In genomic region chr1:212587304-212588136, GRCh38 we compare ENCODE assay signal across 24 cellular contexts. TPM values are rescaled to one million over a fixed set of nuclear protein-coding genes. Genes with fewer than 3 reads are reported as not detected.
DNase-seq lines count a peak whose midpoint lies in the region; ATAC-seq, FAIRE-seq and TF ChIP-seq lines count a peak whose summit lies in the region.
"Had no signal": no experiment of that assay in that cellular context is flagged by ENCODE, and none has a peak within 500 bp of the region (broad histone marks: within the 10 kb centered on the region; RNA-seq: fewer than 3 reads in every experiment).

No MANE protein-coding gene starts in this region.

- H3K9ac ChIP-seq in IMR-90 (ENCODE audit: low read depth, low read length) = no peak overlapping the region
- peak overlapping the region; percentile 36 for H3K9ac ChIP-seq in astrocyte (ENCODE audit: low read length)

- DNase-seq in IMR-90 = peak; percentile 95
- DNase-seq in astrocyte (ENCODE audit: low read depth) = peak; percentile 81
- DNase-seq in fibroblast of the aortic adventitia (ENCODE audit: low read depth) = peak; percentile 63
- DNase-seq in NCI-H2227 treated with DMSO at 0.1 percent for 48 hours (lab: John Stamatoyannopoulos, UW) = no peak
- no peak for DNase-seq in AG08395 (ENCODE audit: low spot score)
- no peak for DNase-seq in suprapubic skin (ENCODE audit: low spot score in 2 of 2)
- DNase-seq: activated CD4-positive, alpha-beta memory T cell treated with anti-CD3 and anti-CD28 coated beads for 36 hours; activated T-cell treated with anti-CD3 and anti-CD28 coated beads for 4 hours; AML-193; amniotic stem cell; DND-41; dorsolateral prefrontal cortex; foreskin melanocyte; GOT3; hippocampal formation; left ventricle myocardium superior; NCI-H1436; sigmoid colon; T1000; testis had no signal

- no peak overlapping the region for H3K27ac ChIP-seq in IMR-90 (ENCODE audit: insufficient read depth, low read length)
- H3K27ac ChIP-seq in astrocyte (ENCODE audit: low read depth, low read length) = peak overlapping the region; percentile 38
- H3K27ac ChIP-seq in suprapubic skin = no peak overlapping the region
- H3K27ac ChIP-seq: dorsolateral prefrontal cortex, sigmoid colon, testis had no signal

- POLR2A ChIA-PET in IMR-90 (lab: Charles Lee; ENCODE audit: unreplicated experiment) = no interaction called here

- no peak overlapping the region for H3K56ac ChIP-seq in IMR-90 (ENCODE audit: extremely low read depth, insufficient read depth, low read length)

- no peak overlapping the region for H3K4ac ChIP-seq in IMR-90 (ENCODE audit: low read depth, low read length)

- H2AFZ ChIP-seq in IMR-90 (replicated peaks; ENCODE audit: low read length, poor library complexity) = peak overlapping the region; percentile 73
- H2AFZ ChIP-seq in astrocyte (ENCODE audit: low read depth, low read length) = no peak overlapping the region

- no peak overlapping the region for H4K5ac ChIP-seq in IMR-90 (ENCODE audit: low read depth, low read length)

- CTCF ChIA-PET in IMR-90 (lab: Yijun Ruan, JAX) = interaction anchor here (1.2 kb wide), 1 partner anchor 110 kb away, joined by 3 read pairs; no protein-coding TSS in a partner anchor

- H3K36me3 ChIP-seq in IMR-90 (ENCODE audit: control insufficient read depth, insufficient read depth, low read length) = no peaks in the 10 kb centered on the region
- H3K36me3 ChIP-seq in astrocyte (ENCODE audit: insufficient read depth, low read length) = no peaks in the 10 kb centered on the region
- no peaks in the 10 kb centered on the region for H3K36me3 ChIP-seq in suprapubic skin
- H3K36me3 ChIP-seq: sigmoid colon had no signal

- no peaks in the 10 kb centered on the region for H3K36me3 Mint-ChIP-seq in astrocyte (ENCODE audit: low read depth, unreplicated experiment)
- H3K36me3 Mint-ChIP-seq: activated CD4-positive, alpha-beta memory T cell treated with anti-CD3 and anti-CD28 coated beads for 36 hours; stimulated activated effector memory CD8-positive, alpha-beta T cell treated with anti-CD3 and anti-CD28 coated beads, Interleukin-12 subunit alpha, Interleukin-12 subunit beta, amount 100 ng/mL, for 72 hours had no signal

- intact Hi-C loops in IMR-90 (cut with micrococcal nuclease) = no loop called here

- no peak for FAIRE-seq in astrocyte (lab: Jason Lieb, UNC)

- H4K20me1 ChIP-seq in IMR-90 (ENCODE audit: insufficient read depth, low read length) = no peaks in the 10 kb centered on the region
- H4K20me1 ChIP-seq in astrocyte (ENCODE audit: insufficient read depth, low read length) = no peaks in the 10 kb centered on the region

- WGBS in IMR-90 (ENCODE audit: extremely low coverage in 2 of 2, insufficient read length in 1 of 2), 2 experiments = no CpG with 5 or more reads among the region's 11 CpGs
- 70% methylated on average over 11 of the region's 11 CpGs for WGBS in suprapubic skin

- no peak for TF ChIP-seq POLR2A in IMR-90 (IDR thresholded peaks at IDR 0.05; ENCODE audit: low read depth, low read length)
- no peak for TF ChIP-seq POLR2A in suprapubic skin (IDR thresholded peaks at IDR 0.05)

- H3K79me1 ChIP-seq in IMR-90 (ENCODE audit: low read depth in 1 of 2, low read length in 2 of 2) = no peaks in the 10 kb centered on the region

- H3K4me1 ChIP-seq in IMR-90 (ENCODE audit: control insufficient read depth, insufficient read depth, low read length) (peaks cover 6% of the 10 kb centered on the region), astrocyte (ENCODE audit: insufficient read depth, low read length) (peaks cover 5% of the 10 kb centered on the region), suprapubic skin (no peaks in the 10 kb centered on the region)
- H3K4me1 ChIP-seq: sigmoid colon, testis had no signal

- no peak overlapping the region for H3K4me3 Mint-ChIP-seq in astrocyte (ENCODE audit: unreplicated experiment)
- H3K4me3 Mint-ChIP-seq: activated CD4-positive, alpha-beta memory T cell treated with anti-CD3 and anti-CD28 coated beads for 36 hours; IgD-negative memory B cell; nephron; stimulated activated effector memory CD8-positive, alpha-beta T cell treated with anti-CD3 and anti-CD28 coated beads, Interleukin-12 subunit alpha, Interleukin-12 subunit beta, amount 100 ng/mL, for 72 hours had no signal

- H2BK120ac ChIP-seq in IMR-90 (ENCODE audit: low read depth, low read length) = no peak overlapping the region

- H4K91ac ChIP-seq in IMR-90 (ENCODE audit: insufficient read depth, low read depth, low read length) = no peak overlapping the region

- H2AK9ac ChIP-seq in IMR-90 (replicated peaks; ENCODE audit: low read depth, low read length, poor library complexity) = no peak overlapping the region

- H3K27ac Mint-ChIP-seq in astrocyte (ENCODE audit: unreplicated experiment) = peak overlapping the region; percentile 92
- H3K27ac Mint-ChIP-seq: activated CD4-positive, alpha-beta memory T cell treated with anti-CD3 and anti-CD28 coated beads for 36 hours; IgD-negative memory B cell; nephron; stimulated activated effector memory CD8-positive, alpha-beta T cell treated with anti-CD3 and anti-CD28 coated beads, Interleukin-12 subunit alpha, Interleukin-12 subunit beta, amount 100 ng/mL, for 72 hours had no signal

- H2BK15ac ChIP-seq in IMR-90 (ENCODE audit: low read depth, low read length) = no peak overlapping the region

- no peak overlapping the region for H2BK5ac ChIP-seq in IMR-90 (ENCODE audit: low read depth, low read length, poor library complexity, severe bottlenecking)

- no peak for TF ChIP-seq EP300 in suprapubic skin (IDR thresholded peaks at IDR 0.05)

- H3K79me2 ChIP-seq in astrocyte (ENCODE audit: insufficient read depth, low read length) = no peaks in the 10 kb centered on the region

- H3K23ac ChIP-seq in IMR-90 (ENCODE audit: low read depth, low read length) = no peak overlapping the region

- TF ChIP-seq CTCF in IMR-90 (conservative IDR thresholded peaks at IDR 0.05; ENCODE audit: low read depth, low read length) (no peak), astrocyte (IDR thresholded peaks at IDR 0.05; ENCODE audit: insufficient read depth, low read depth, low read length) (no peak), fibroblast of the aortic adventitia (IDR thresholded peaks at IDR 0.05; ENCODE audit: insufficient read depth, low read length) (no peak), suprapubic skin (IDR thresholded peaks at IDR 0.05) (no peak)

- no peak overlapping the region for H3K4me3 ChIP-seq in IMR-90 (ENCODE audit: insufficient read depth, low read depth, low read length)
- H3K4me3 ChIP-seq in astrocyte (ENCODE audit: insufficient read depth, low read depth, low read length) = no peak overlapping the region
- H3K4me3 ChIP-seq in fibroblast of the aortic adventitia (ENCODE audit: low read depth, low read length) = no peak overlapping the region
- H3K4me3 ChIP-seq in suprapubic skin = no peak overlapping the region
- H3K4me3 ChIP-seq: dorsolateral prefrontal cortex, sigmoid colon, testis had no signal

- no peaks in the 10 kb centered on the region; the same call in 1 of the 2 replicates for H3K9me1 ChIP-seq in IMR-90 (ENCODE audit: insufficient read depth, low read length)

- no peak overlapping the region; the same call in 1 of the 2 replicates for H2AK5ac ChIP-seq in IMR-90 (ENCODE audit: low read depth, low read length)

- peaks cover 19% of the 10 kb centered on the region for H3K4me1 Mint-ChIP-seq in astrocyte (ENCODE audit: low read depth, unreplicated experiment)
- H3K4me1 Mint-ChIP-seq: IgD-negative memory B cell; stimulated activated effector memory CD8-positive, alpha-beta T cell treated with anti-CD3 and anti-CD28 coated beads, Interleukin-12 subunit alpha, Interleukin-12 subunit beta, amount 100 ng/mL, for 72 hours had no signal

- in situ Hi-C loops in IMR-90 (cut with MboI; ENCODE audit: low sequenced_read_pairs) = no loop called here

- no peaks in the 10 kb centered on the region for H3K27me3 Mint-ChIP-seq in astrocyte (ENCODE audit: low read depth, unreplicated experiment)

- no peak overlapping the region; the same call in 1 of the 2 replicates for H3K14ac ChIP-seq in IMR-90 (replicated peaks; ENCODE audit: low read depth, low read length)

- BruUV-seq in IMR-90 (replicated peaks; lab: Mats Ljungman, UMichigan) = no TSS peak

- no peak overlapping the region for H2BK20ac ChIP-seq in IMR-90 (ENCODE audit: low read depth, low read length)

- no peak overlapping the region for H3K18ac ChIP-seq in IMR-90 (ENCODE audit: low read depth, low read length)

- H4K8ac ChIP-seq in IMR-90 (ENCODE audit: low read depth in 2 of 2, low read length in 2 of 2) = no peak overlapping the region

- H3K27me3 ChIP-seq in IMR-90 (ENCODE audit: control insufficient read depth, insufficient read depth, low read length) (peaks cover 9% of the 10 kb centered on the region), astrocyte (ENCODE audit: insufficient read depth, low read length) (peaks cover 4% of the 10 kb centered on the region), suprapubic skin (peaks cover 15% of the 10 kb centered on the region)
- H3K27me3 ChIP-seq: testis had no signal

- H3K4me2 ChIP-seq in IMR-90 (ENCODE audit: low read depth, low read length) (no peak overlapping the region), astrocyte (ENCODE audit: low read length) (peak overlapping the region; percentile 17)

- TF ChIP-seq RAD21 in IMR-90 (IDR thresholded peaks at IDR 0.05; ENCODE audit: low read length) = no peak

- peaks cover 4% of the 10 kb centered on the region for H3K9me3 Mint-ChIP-seq in astrocyte (ENCODE audit: unreplicated experiment)
- H3K9me3 Mint-ChIP-seq: activated CD4-positive, alpha-beta memory T cell treated with anti-CD3 and anti-CD28 coated beads for 36 hours; nephron; stimulated activated effector memory CD8-positive, alpha-beta T cell treated with anti-CD3 and anti-CD28 coated beads, Interleukin-12 subunit alpha, Interleukin-12 subunit beta, amount 100 ng/mL, for 72 hours had no signal

- no peaks in the 10 kb centered on the region for H3K9me3 ChIP-seq in IMR-90 (ENCODE audit: control insufficient read depth, insufficient read depth, low read length)
- H3K9me3 ChIP-seq in astrocyte (ENCODE audit: insufficient read depth, low read depth, low read length) = no peaks in the 10 kb centered on the region
- no peaks in the 10 kb centered on the region for H3K9me3 ChIP-seq in suprapubic skin
- H3K9me3 ChIP-seq: sigmoid colon, testis had no signal

- dilution Hi-C loops in IMR-90 (cut with HindIII; ENCODE audit: low sequenced_read_pairs, unreplicated experiment) = no loop called here

- ATAC-seq in IMR-90 (ENCODE audit: low read depth) = peak; percentile 77
- no peak for ATAC-seq in HG03521 (IDR thresholded peaks at IDR 0.05; ENCODE audit: unreplicated experiment)
- ATAC-seq: left ventricle myocardium superior; stimulated activated effector memory CD8-positive, alpha-beta T cell treated with anti-CD3 and anti-CD28 coated beads, Interleukin-12 subunit alpha, Interleukin-12 subunit beta, amount 100 ng/mL, for 72 hours had no signal

TF ChIP-seq in IMR-90, 13 proteins besides CTCF, POLR2A, EP300 and RAD21 (continues in another document):
- peak; percentile 50 for TF ChIP-seq CEBPB (IDR thresholded peaks at IDR 0.05; ENCODE audit: low read depth, low read length)

RNA-seq across cellular contexts. Expression of gene ATF3, which starts 21.0 kb away (rescaled TPM):
- total RNA-seq in IMR-90 (2012; rRNA removed) = 9.9 and 15.0 TPM in 2 replicates
- polyA plus RNA-seq in IMR-90 (2012; rRNA removed) = 12.3 and 17.9 TPM in 2 replicates
- polyA plus RNA-seq in IMR-90 (2012; cell fraction: cytosol; rRNA removed) = 13.7 and 26.0 TPM in 2 replicates
- 98.0 and 356 TPM in 2 replicates for polyA plus RNA-seq in IMR-90 (2012; cell fraction: nucleus; rRNA removed; ENCODE audit: low replicate concordance)
- total RNA-seq in astrocyte = 72.5 and 87.6 TPM in 2 replicates
- 4.2 and 5.2 TPM in 2 replicates for total RNA-seq in fibroblast of the aortic adventitia (ENCODE audit: low replicate concordance)
- total RNA-seq in suprapubic skin = 100 to 1,000 TPM in 2 of 4 donors, 10 to 100 TPM in 2; 43.9 to 151 (median 84.1) TPM

Comparison
In these comparisons a context has a peak if more than half of its experiments do, and no peak if none do; other contexts are left out.
1. DNase-seq: peak in IMR-90 (single experiment), astrocyte (single experiment) and fibroblast of the aortic adventitia (single experiment); none in NCI-H2227 treated with DMSO at 0.1 percent for 48 hours (single experiment), AG08395 (single experiment) and suprapubic skin (0 of 2).